Comparison of ENCODE assay signal across 17 cellular contexts in genomic region chr3:29416514-29416913, GRCh38.
DNase-seq lines count a peak whose midpoint lies in the region; ATAC-seq and TF ChIP-seq lines count a peak whose summit lies in the region.
"Had no signal": no experiment of that assay in that cellular context is flagged by ENCODE, and none has a peak within 500 bp of the region (broad histone marks: within the 10 kb centered on the region; RNA-seq: fewer than 3 reads in every experiment).

No MANE protein-coding gene starts in this region.

- H3K9me3 Mint-ChIP-seq in GM23338 = no peaks in the 10 kb centered on the region; the same call in 2 of the 3 replicates
- H3K9me3 Mint-ChIP-seq in chondrocyte (ENCODE audit: low read depth) = no peaks in the 10 kb centered on the region
- H3K9me3 Mint-ChIP-seq: CD4-positive, alpha-beta memory T cell had no signal

- H3K27ac ChIP-seq in GM23338 (ENCODE audit: low read depth) (no peak overlapping the region; the same call in 1 of the 2 replicates), osteoblast (ENCODE audit: low read depth, low read length) (peak overlapping the region; percentile 29), trophoblast cell (ENCODE audit: low read depth, low read length) (no peak overlapping the region)
- H3K27ac ChIP-seq: PC-9 had no signal

- no peak overlapping the region for H2BK5ac ChIP-seq in trophoblast cell (ENCODE audit: low read depth, low read length, poor library complexity)

- no peak overlapping the region for H3K4ac ChIP-seq in trophoblast cell (ENCODE audit: low read depth, low read length)

- H3K9ac ChIP-seq in trophoblast cell (ENCODE audit: low read length) = no peak overlapping the region

- H3K18ac ChIP-seq in trophoblast cell (ENCODE audit: low read length) = no peak overlapping the region

- H3K79me1 ChIP-seq in trophoblast cell (ENCODE audit: low read length) = no peaks in the 10 kb centered on the region

- no peak overlapping the region for H3K14ac ChIP-seq in trophoblast cell (ENCODE audit: low read length)

- H3K4me3 ChIP-seq in GM23338 (no peak overlapping the region), osteoblast (ENCODE audit: insufficient read depth, low read length) (no peak overlapping the region), trophoblast cell (ENCODE audit: low read depth, low read length) (no peak overlapping the region)
- H3K4me3 ChIP-seq: K562, PC-9 had no signal

- no peak for DNase-seq in GM23338 (ENCODE audit: low spot score)
- DNase-seq in M059J (ENCODE audit: low read depth) = peak; percentile 50
- DNase-seq in chondrocyte (ENCODE audit: low spot score) = no peak
- no peak for DNase-seq in osteoblast (ENCODE audit: insufficient read length, low spot score, missing footprints)
- DNase-seq in COR-L47 (lab: John Stamatoyannopoulos, UW) = no peak
- DNase-seq in NAMALWA (ENCODE audit: low spot score) = no peak
- no peak for DNase-seq in trophoblast cell
- DNase-seq: Calu3; CD4-positive, alpha-beta memory T cell; DMS79; NCI-H1417 treated with DMSO at 0.1 percent for 48 hours; NCI-H187 treated with DMSO at 0.1 percent for 48 hours; NCI-H345; NCI-H524 treated with DMSO at 0.1 percent for 48 hours; PC-9 had no signal

- H3F3A ChIP-seq in GM23338 (replicated peaks; ENCODE audit: low read depth) = no peaks in the 10 kb centered on the region

- H3K4me1 Mint-ChIP-seq in GM23338 = peaks cover 31% of the 10 kb centered on the region
- peaks cover 49% of the 10 kb centered on the region for H3K4me1 Mint-ChIP-seq in chondrocyte (ENCODE audit: low read depth)
- H3K4me1 Mint-ChIP-seq: CD4-positive, alpha-beta memory T cell had no signal

- H3K36me3 Mint-ChIP-seq in GM23338 (ENCODE audit: low read depth) = no peaks in the 10 kb centered on the region
- H3K36me3 Mint-ChIP-seq in chondrocyte (ENCODE audit: low read depth) = no peaks in the 10 kb centered on the region
- H3K36me3 Mint-ChIP-seq: CD4-positive, alpha-beta memory T cell had no signal

- no peak overlapping the region for H3K4me3 Mint-ChIP-seq in GM23338
- H3K4me3 Mint-ChIP-seq in chondrocyte (ENCODE audit: unreplicated experiment) = no peak overlapping the region
- H3K4me3 Mint-ChIP-seq: CD4-positive, alpha-beta memory T cell had no signal

- H3K23ac ChIP-seq in trophoblast cell (ENCODE audit: low read length) = no peak overlapping the region

- H4K91ac ChIP-seq in trophoblast cell (ENCODE audit: low read depth, low read length) = no peak overlapping the region

- no peaks in the 10 kb centered on the region for H4K20me1 ChIP-seq in GM23338 (replicated peaks; ENCODE audit: insufficient read depth)
- H4K20me1 ChIP-seq in osteoblast (ENCODE audit: insufficient read depth, low read length) = peaks cover 5% of the 10 kb centered on the region

- H4K8ac ChIP-seq in trophoblast cell (ENCODE audit: low read depth, low read length) = no peak overlapping the region

- ATAC-seq in GM23338 (no peak), GM18498 (IDR thresholded peaks at IDR 0.05; ENCODE audit: unreplicated experiment) (no peak)
- ATAC-seq: K562 had no signal

- H3K27ac Mint-ChIP-seq in GM23338 (no peak overlapping the region), chondrocyte (ENCODE audit: unreplicated experiment) (no peak overlapping the region)
- H3K27ac Mint-ChIP-seq: CD4-positive, alpha-beta memory T cell had no signal

- H3K36me3 ChIP-seq in GM23338 (ENCODE audit: insufficient read depth) (no peaks in the 10 kb centered on the region), osteoblast (ENCODE audit: insufficient read depth, low read length) (no peaks in the 10 kb centered on the region), trophoblast cell (ENCODE audit: control insufficient read depth in 1 of 2, insufficient read depth in 2 of 2, low read length in 2 of 2) (no peaks in the 10 kb centered on the region)

- no peak overlapping the region for H2BK12ac ChIP-seq in trophoblast cell (ENCODE audit: low read length)

- H2AFZ ChIP-seq in GM23338 (no peak overlapping the region), osteoblast (ENCODE audit: low read length) (no peak overlapping the region), trophoblast cell (ENCODE audit: insufficient read depth, low read length, poor library complexity) (no peak overlapping the region)
- H2AFZ ChIP-seq: PC-9 had no signal

- H2AK5ac ChIP-seq in trophoblast cell (ENCODE audit: low read length) = no peak overlapping the region

- 0 out of 4 replicates have a peak, but pooled peaks of 1 of the 2 experiments have one; percentile 10 for TF ChIP-seq CTCF in GM23338 (conservative IDR thresholded peaks at IDR 0.05; ENCODE audit: low read depth in 2 of 2)
- peak; percentile 47 for TF ChIP-seq CTCF in chondrocyte (IDR thresholded peaks at IDR 0.05)
- peak; percentile 33 for TF ChIP-seq CTCF in osteoblast (IDR thresholded peaks at IDR 0.05; ENCODE audit: extremely low read depth, low read depth, low read length)

- H3K79me2 ChIP-seq in GM23338 (replicated peaks; ENCODE audit: insufficient read depth) = no peaks in the 10 kb centered on the region
- peaks cover 34% of the 10 kb centered on the region for H3K79me2 ChIP-seq in osteoblast (ENCODE audit: insufficient read depth, low read length)
- H3K79me2 ChIP-seq in trophoblast cell (ENCODE audit: control insufficient read depth, insufficient read depth, low read length, poor library complexity) = no peaks in the 10 kb centered on the region

- no peaks in the 10 kb centered on the region for H3K27me3 Mint-ChIP-seq in GM23338 (ENCODE audit: insufficient read depth, low read depth, poor library complexity)
- H3K27me3 Mint-ChIP-seq in chondrocyte (ENCODE audit: low read depth) = no peaks in the 10 kb centered on the region
- H3K27me3 Mint-ChIP-seq: CD4-positive, alpha-beta memory T cell had no signal

- H3K27me3 ChIP-seq in GM23338 (ENCODE audit: insufficient read depth) = no peaks in the 10 kb centered on the region
- H3K27me3 ChIP-seq in osteoblast (ENCODE audit: insufficient read depth, low read length) = no peaks in the 10 kb centered on the region
- no peaks in the 10 kb centered on the region for H3K27me3 ChIP-seq in trophoblast cell (ENCODE audit: insufficient read depth, low read length)

- no peak overlapping the region for H4K12ac ChIP-seq in trophoblast cell (ENCODE audit: low read depth, low read length)

- no CpG with 5 or more reads among the region's 2 CpGs for WGBS in trophoblast cell (ENCODE audit: extremely low coverage, insufficient coverage, insufficient read length)

- H3K9me3 ChIP-seq in osteoblast (ENCODE audit: low read depth, low read length) = no peaks in the 10 kb centered on the region
- H3K9me3 ChIP-seq in trophoblast cell (ENCODE audit: insufficient read depth, low read depth, low read length) = no peaks in the 10 kb centered on the region

- peak overlapping the region; percentile 46 for H3K4me2 ChIP-seq in GM23338
- H3K4me2 ChIP-seq in osteoblast (ENCODE audit: insufficient read depth, low read length) = peak overlapping the region; percentile 46
- H3K4me2 ChIP-seq in trophoblast cell (ENCODE audit: low read length) = no peak overlapping the region
- H3K4me2 ChIP-seq: PC-9 had no signal

- H2BK120ac ChIP-seq in trophoblast cell (ENCODE audit: insufficient read depth, low read length, poor library complexity) = no peak overlapping the region

- no peaks in the 10 kb centered on the region for H3K9me2 ChIP-seq in GM23338 (ENCODE audit: insufficient read depth)

- H3K4me1 ChIP-seq in GM23338 (ENCODE audit: insufficient read depth) (peaks cover 36% of the 10 kb centered on the region), osteoblast (ENCODE audit: insufficient read depth, low read length) (peaks cover 25% of the 10 kb centered on the region), trophoblast cell (ENCODE audit: control insufficient read depth in 1 of 2, insufficient read depth in 2 of 2, low read length in 2 of 2) (no peaks in the 10 kb centered on the region)

TF ChIP-seq in GM23338, 12 proteins besides CTCF, POLR2A, EP300 and RAD21 (continues in another document):
- no peak for TF ChIP-seq NANOG (IDR thresholded peaks at IDR 0.05; ENCODE audit: borderline replicate concordance)
- TF ChIP-seq CREB1 (CRISPR knock-in tag; IDR thresholded peaks at IDR 0.05; ENCODE audit: low read depth) = no peak
- TF ChIP-seq ZNF331 (CRISPR knock-in tag; IDR thresholded peaks at IDR 0.05; ENCODE audit: low read depth) = no peak
- TF ChIP-seq, protein P1, sequence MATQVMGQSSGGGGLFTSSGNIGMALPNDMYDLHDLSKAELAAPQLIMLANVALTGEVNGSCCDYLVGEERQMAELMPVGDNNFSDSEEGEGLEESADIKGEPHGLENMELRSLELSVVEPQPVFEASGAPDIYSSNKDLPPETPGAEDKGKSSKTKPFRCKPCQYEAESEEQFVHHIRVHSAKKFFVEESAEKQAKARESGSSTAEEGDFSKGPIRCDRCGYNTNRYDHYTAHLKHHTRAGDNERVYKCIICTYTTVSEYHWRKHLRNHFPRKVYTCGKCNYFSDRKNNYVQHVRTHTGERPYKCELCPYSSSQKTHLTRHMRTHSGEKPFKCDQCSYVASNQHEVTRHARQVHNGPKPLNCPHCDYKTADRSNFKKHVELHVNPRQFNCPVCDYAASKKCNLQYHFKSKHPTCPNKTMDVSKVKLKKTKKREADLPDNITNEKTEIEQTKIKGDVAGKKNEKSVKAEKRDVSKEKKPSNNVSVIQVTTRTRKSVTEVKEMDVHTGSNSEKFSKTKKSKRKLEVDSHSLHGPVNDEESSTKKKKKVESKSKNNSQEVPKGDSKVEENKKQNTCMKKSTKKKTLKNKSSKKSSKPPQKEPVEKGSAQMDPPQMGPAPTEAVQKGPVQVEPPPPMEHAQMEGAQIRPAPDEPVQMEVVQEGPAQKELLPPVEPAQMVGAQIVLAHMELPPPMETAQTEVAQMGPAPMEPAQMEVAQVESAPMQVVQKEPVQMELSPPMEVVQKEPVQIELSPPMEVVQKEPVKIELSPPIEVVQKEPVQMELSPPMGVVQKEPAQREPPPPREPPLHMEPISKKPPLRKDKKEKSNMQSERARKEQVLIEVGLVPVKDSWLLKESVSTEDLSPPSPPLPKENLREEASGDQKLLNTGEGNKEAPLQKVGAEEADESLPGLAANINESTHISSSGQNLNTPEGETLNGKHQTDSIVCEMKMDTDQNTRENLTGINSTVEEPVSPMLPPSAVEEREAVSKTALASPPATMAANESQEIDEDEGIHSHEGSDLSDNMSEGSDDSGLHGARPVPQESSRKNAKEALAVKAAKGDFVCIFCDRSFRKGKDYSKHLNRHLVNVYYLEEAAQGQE (IDR thresholded peaks at IDR 0.05; ENCODE audit: unreplicated experiment) = no peak
- TF ChIP-seq, protein P2, sequence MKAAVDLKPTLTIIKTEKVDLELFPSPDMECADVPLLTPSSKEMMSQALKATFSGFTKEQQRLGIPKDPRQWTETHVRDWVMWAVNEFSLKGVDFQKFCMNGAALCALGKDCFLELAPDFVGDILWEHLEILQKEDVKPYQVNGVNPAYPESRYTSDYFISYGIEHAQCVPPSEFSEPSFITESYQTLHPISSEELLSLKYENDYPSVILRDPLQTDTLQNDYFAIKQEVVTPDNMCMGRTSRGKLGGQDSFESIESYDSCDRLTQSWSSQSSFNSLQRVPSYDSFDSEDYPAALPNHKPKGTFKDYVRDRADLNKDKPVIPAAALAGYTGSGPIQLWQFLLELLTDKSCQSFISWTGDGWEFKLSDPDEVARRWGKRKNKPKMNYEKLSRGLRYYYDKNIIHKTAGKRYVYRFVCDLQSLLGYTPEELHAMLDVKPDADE (IDR thresholded peaks at IDR 0.05) = no peak
- TF ChIP-seq JUNB (IDR thresholded peaks at IDR 0.05; ENCODE audit: unreplicated experiment) = no peak
- no peak for TF ChIP-seq ZNF114 (CRISPR knock-in tag; IDR thresholded peaks at IDR 0.05)
